In genomic region chr10:44763331-44763730, GRCh38 we compare ENCODE assay signal across 34 cellular contexts.
"Had no signal": no experiment of that assay in that cellular context is flagged by ENCODE, and none has a peak within 500 bp of the region (broad histone marks: within the 10 kb centered on the region; RNA-seq: fewer than 3 reads in every experiment).

No MANE protein-coding gene starts in this region.

- H3K27ac ChIP-seq: KMS-11 had no signal

- H3K36me3 ChIP-seq: MG63 had no signal

- DNase-seq: Karpas-422, Kasumi-1, MG63, MM.1S, MV-4-11, NCI-H1048, NCI-H1092, NCI-H1092 treated with DMSO at 0.1 percent for 48 hours, NCI-H1105, NCI-H1105 treated with DMSO at 0.1 percent for 48 hours, NCI-H1417, NCI-H1417 treated with DMSO at 0.1 percent for 48 hours, NCI-H1436, NCI-H1436 treated with DMSO at 0.1 percent for 48 hours, NCI-H146, NCI-H1694, NCI-H1694 treated with DMSO at 0.1 percent for 48 hours, NCI-H187, NCI-H187 treated with DMSO at 0.1 percent for 48 hours, NCI-H1930, NCI-H2029, NCI-H2029 treated with DMSO at 0.1 percent for 48 hours, NCI-H2081, NCI-H2081 treated with DMSO at 0.1 percent for 48 hours, NCI-H2107, NCI-H2171, NCI-H2171 treated with DMSO at 0.1 percent for 48 hours, NCI-H2227 treated with DMSO at 0.1 percent for 48 hours, NCI-H226, NCI-H345, NCI-H446, NCI-H446 treated with DMSO at 0.1 percent for 48 hours, NCI-H510A had no signal

- H3K27me3 ChIP-seq: MG63 had no signal

- H3K9me3 ChIP-seq: MG63 had no signal

- H3K4me3 ChIP-seq: MG63 had no signal
